Comparison of ENCODE assay signal across 13 cellular contexts in genomic region chr2:101823849-101824248, GRCh38.
DNase-seq lines count a peak whose midpoint lies in the region; ATAC-seq, FAIRE-seq and TF ChIP-seq lines count a peak whose summit lies in the region.
"Had no signal": no experiment of that assay in that cellular context is flagged by ENCODE, and none has a peak within 500 bp of the region (broad histone marks: within the 10 kb centered on the region; RNA-seq: fewer than 3 reads in every experiment).

No MANE protein-coding gene starts in this region.

- DNase-seq in EL, result peak; percentile 82
- peak; percentile 64 for DNase-seq in M059J (ENCODE audit: low read depth)
- peak; percentile 85 for DNase-seq in bronchial epithelial cell (ENCODE audit: low read depth)
- DNase-seq in KG1 (lab: John Stamatoyannopoulos, UW), result no peak
- no peak for DNase-seq in stimulated activated CD4-positive, alpha-beta T cell treated with anti-CD3 and anti-CD28 coated beads, Interleukin-15, amount 100 ng/mL, for 24 hours
- no peak for DNase-seq in cerebellum (ENCODE audit: low spot score)
- DNase-seq: GF-D8, left ventricle myocardium inferior, retina had no signal

- no peak for FAIRE-seq in bronchial epithelial cell (lab: Jason Lieb, UNC)
- FAIRE-seq: TTC549 had no signal

- TF ChIP-seq CTCF in bronchial epithelial cell (IDR thresholded peaks at IDR 0.05; ENCODE audit: insufficient read depth, low read length, severe bottlenecking) (no peak), neutrophil (IDR thresholded peaks at IDR 0.05) (no peak)

- H3K4me1 ChIP-seq in neutrophil (ENCODE audit: control insufficient read depth in 1 of 2, insufficient read depth in 1 of 2, low read depth in 1 of 2, low read length in 1 of 2), result peaks cover 0 to 12% of the 10 kb centered on the region in 2 experiments

- H3K9me3 ChIP-seq in neutrophil, result no peaks in the 10 kb centered on the region
- H3K9me3 ChIP-seq: left ventricle myocardium inferior, SJSA1 had no signal

- H3K36me3 ChIP-seq in bronchial epithelial cell (ENCODE audit: control insufficient read depth, insufficient read depth, low read length) (peaks cover 2% of the 10 kb centered on the region), neutrophil (peaks cover 45% of the 10 kb centered on the region)

- H3K4me3 ChIP-seq in bronchial epithelial cell (ENCODE audit: low read depth, low read length), result no peak overlapping the region
- H3K4me3 ChIP-seq in neutrophil (ENCODE audit: low read depth in 1 of 2, low read length in 1 of 2), result no peak overlapping the region
- H3K4me3 ChIP-seq: left ventricle myocardium inferior, SJSA1 had no signal

- H3K27ac ChIP-seq in neutrophil, result peak overlapping the region; percentile 49
- H3K27ac ChIP-seq: SJSA1 had no signal

- H3K27me3 ChIP-seq in bronchial epithelial cell (ENCODE audit: control insufficient read depth, insufficient read depth, low read length) (no peaks in the 10 kb centered on the region), neutrophil (no peaks in the 10 kb centered on the region)
- H3K27me3 ChIP-seq: SJSA1 had no signal

- no peak for ATAC-seq in GM21423 (IDR thresholded peaks at IDR 0.05; ENCODE audit: unreplicated experiment)

Comparison
In these comparisons a context has a peak if more than half of its experiments do, and no peak if none do; other contexts are left out.
1. DNase-seq: peak in EL (single experiment), M059J (single experiment) and bronchial epithelial cell (single experiment); none in KG1 (single experiment), stimulated activated CD4-positive, alpha-beta T cell treated with anti-CD3 and anti-CD28 coated beads, Interleukin-15, amount 100 ng/mL, for 24 hours (single experiment) and cerebellum (single experiment).